In genomic region chr18:36089001-36089400, GRCh38 we compare ENCODE assay signal across 20 cellular contexts.
"Had no signal": no experiment of that assay in that cellular context is flagged by ENCODE, and none has a peak within 500 bp of the region (broad histone marks: within the 10 kb centered on the region; RNA-seq: fewer than 3 reads in every experiment).

No MANE protein-coding gene starts in this region.

- H3K4me1 ChIP-seq: gastroesophageal sphincter, left ventricle myocardium inferior, lower lobe of right lung, neural progenitor cell, tibial artery, upper lobe of right lung, vagina had no signal

- H3K4me2 ChIP-seq: neural progenitor cell, smooth muscle cell had no signal

- H3K36me3 ChIP-seq: gastroesophageal sphincter, left ventricle myocardium inferior, lower lobe of right lung, neural progenitor cell, ovary, tibial artery, upper lobe of right lung, vagina had no signal

- ATAC-seq: effector memory CD8-positive, alpha-beta T cell; gastroesophageal sphincter; left cardiac atrium; lower lobe of right lung; natural killer cell treated with Interleukin-12 subunit alpha and Interleukin-12 subunit beta and Interleukin-15 and Interleukin-18, amount 100 ng/mL, for 72 hours; right cardiac atrium; stimulated activated memory B cell treated with anti-CD40 and anti-IgM and Interleukin-4, amounts not matched to agents 10 μg/mL and 1 μg/mL and 100 μg/mL, for 72 hours; upper lobe of right lung had no signal

- H3K27me3 ChIP-seq: gastroesophageal sphincter, neural progenitor cell, ovary, vagina had no signal

- H3K9ac ChIP-seq: neural progenitor cell had no signal

- H2AFZ ChIP-seq: neural progenitor cell had no signal

- H3K27ac ChIP-seq: gastroesophageal sphincter, left ventricle myocardium inferior, lower lobe of right lung, neural progenitor cell, ovary, tibial artery, upper lobe of right lung, vagina had no signal

- H3K4me3 ChIP-seq: gastroesophageal sphincter, left ventricle myocardium inferior, lower lobe of right lung, neural progenitor cell, ovary, smooth muscle cell, tibial artery, upper lobe of right lung, vagina had no signal

- DNase-seq: effector memory CD8-positive, alpha-beta T cell; glutamatergic neuron; islet precursor cell; left cardiac atrium; left ventricle myocardium inferior; lower lobe of right lung; mesenchymal stem cell; midbrain; nucleus accumbens; ovary; right cardiac atrium; stimulated activated CD4-positive, alpha-beta T cell treated with anti-CD3 and anti-CD28 coated beads, Interleukin-2, amount 100 ng/mL, for 48 hours; tibial artery; upper lobe of right lung had no signal

- H3K9me3 ChIP-seq: gastroesophageal sphincter, lower lobe of right lung, ovary, tibial artery, upper lobe of right lung, vagina had no signal
